15 cellular contexts compared by ENCODE assay signal in genomic region chr22:44408227-44409192, GRCh38.
A peak's percentile ranks its signal among the peaks of the same experiment; 100 is the strongest.
DNase-seq lines count a peak whose midpoint lies in the region; ATAC-seq, FAIRE-seq and TF ChIP-seq lines count a peak whose summit lies in the region.
"Had no signal": no experiment of that assay in that cellular context is flagged by ENCODE, and none has a peak within 500 bp of the region (broad histone marks: within the 10 kb centered on the region; RNA-seq: fewer than 3 reads in every experiment).

No MANE protein-coding gene starts in this region.

- no peak overlapping the region for H4K5ac ChIP-seq in H1 (ENCODE audit: insufficient read length, low read depth, low read length)

- intact Hi-C loops in upper lobe of right lung (cut with DNase I), result no loop called here

- H2BK15ac ChIP-seq in H1 (ENCODE audit: low read length), result no peak overlapping the region

- H3K4me3 ChIP-seq in H1 (ENCODE audit: extremely low read depth in 1 of 4, insufficient read depth in 2 of 4, low read depth in 3 of 4, low read length in 4 of 4) (no peak overlapping the region), upper lobe of right lung (no peak overlapping the region), MG63 (no peak overlapping the region)
- H3K4me3 ChIP-seq: PC-9 had no signal

- H3K27ac Mint-ChIP-seq in nephron, result peak overlapping the region in 1 of 3 experiments; percentile 41
- H3K27ac Mint-ChIP-seq: CD4-positive, alpha-beta T cell had no signal

- TF ChIP-seq EP300 in H1 (IDR thresholded peaks at IDR 0.05; ENCODE audit: borderline replicate concordance in 1 of 2, low read depth in 2 of 2, low read length in 2 of 2), result no peak

- peak; percentile 33 for DNase-seq in RPMI8226
- no peak for DNase-seq in H1 (ENCODE audit: low read depth in 1 of 2, low spot score in 2 of 2)
- peak; percentile 43 for DNase-seq in upper lobe of right lung
- DNase-seq in stimulated activated naive CD8-positive, alpha-beta T cell treated with anti-CD3 and anti-CD28 coated beads, Interleukin-15, Interleukin-2, amounts not matched to agents 100 U/mL and 50 U/mL, for 24 hours, result no peak
- no peak for DNase-seq in MG63
- DNase-seq in NCI-H526 treated with DMSO at 0.1 percent for 48 hours (lab: John Stamatoyannopoulos, UW), result no peak
- DNase-seq: CD4-positive, alpha-beta T cell; NCI-H1436; NCI-H2029 treated with DMSO at 0.1 percent for 48 hours; NCI-H82; PC-9; SHP77 had no signal

- H3K4me3 Mint-ChIP-seq in nephron, result peak overlapping the region in 2 of 3 experiments; percentile 73 to 85
- H3K4me3 Mint-ChIP-seq: CD4-positive, alpha-beta T cell had no signal

- CTCF ChIA-PET in H1 (lab: Charles Lee; ENCODE audit: partially characterized antibody), result interaction anchor here (0.7 to 2.0 kb wide), 9 partner anchors 13 to 415 kb away, joined by 3 to 6 read pairs (median 4); no protein-coding TSS in a partner anchor

- no peak overlapping the region; the same call in 1 of the 2 replicates for H2BK20ac ChIP-seq in H1 (ENCODE audit: low read length)

- H3K27ac ChIP-seq in H1 (ENCODE audit: low read depth, low read length) (no peak overlapping the region), upper lobe of right lung (no peak overlapping the region)
- H3K27ac ChIP-seq: PC-9 had no signal

- H3K23ac ChIP-seq in H1 (ENCODE audit: insufficient read length), result no peak overlapping the region

- no peak overlapping the region for H2BK5ac ChIP-seq in H1 (ENCODE audit: low read depth, low read length)

- H3K9me3 ChIP-seq in H1 (ENCODE audit: insufficient read depth in 2 of 2, low read depth in 1 of 2, low read length in 1 of 2) (no peaks in the 10 kb centered on the region; a peak in 1 of 4 replicates), upper lobe of right lung (no peaks in the 10 kb centered on the region), MG63 (no peaks in the 10 kb centered on the region)
- H3K9me3 ChIP-seq: SK-N-SH had no signal

- H4K20me1 ChIP-seq in H1 (replicated peaks in 1 of 2; ENCODE audit: control insufficient read depth in 1 of 2, insufficient read depth in 2 of 2, low read length in 2 of 2), result no peaks in the 10 kb centered on the region

- H3K36me3 ChIP-seq in H1 (ENCODE audit: control insufficient read depth in 2 of 4, insufficient read depth in 4 of 4, low read length in 3 of 4) (no peaks in the 10 kb centered on the region), upper lobe of right lung (no peaks in the 10 kb centered on the region), MG63 (no peaks in the 10 kb centered on the region)

- no peak for TF ChIP-seq CTCF in H1 (IDR thresholded peaks at IDR 0.05; ENCODE audit: control extremely low read depth in 1 of 3, insufficient read depth in 1 of 3, low read depth in 1 of 3, low read length in 3 of 3)
- TF ChIP-seq CTCF in nephron (IDR thresholded peaks at IDR 0.05; ENCODE audit: unreplicated experiment in 3 of 3), result no peak
- TF ChIP-seq CTCF in upper lobe of right lung (IDR thresholded peaks at IDR 0.05), result no peak

- no peak overlapping the region; the same call in 1 of the 2 replicates for H3K18ac ChIP-seq in H1 (ENCODE audit: extremely low read depth, low read length)

- TF ChIP-seq RAD21 in H1 (IDR thresholded peaks at IDR 0.05 in 1 of 2, conservative IDR thresholded peaks at IDR 0.05 in 1 of 2; ENCODE audit: low read depth in 2 of 2, low read length in 2 of 2), result no peak

- no peak overlapping the region for H3K14ac ChIP-seq in H1 (ENCODE audit: insufficient read length)

- no peak for ATAC-seq in upper lobe of right lung
- no peak for ATAC-seq in stimulated activated naive CD8-positive, alpha-beta T cell treated with anti-CD3 and anti-CD28 coated beads, Interleukin-15, Interleukin-2, amounts not matched to agents 100 U/mL and 50 U/mL, for 24 hours
- ATAC-seq: HCT116 had no signal

- no peak overlapping the region for H2AFZ ChIP-seq in H1 (ENCODE audit: low read length)
- H2AFZ ChIP-seq: PC-9 had no signal

- no peaks in the 10 kb centered on the region for H3K23me2 ChIP-seq in H1 (ENCODE audit: low read depth, low read length)

- no peak overlapping the region for H3K4ac ChIP-seq in H1 (replicated peaks; ENCODE audit: insufficient read length, low read depth, low read length)

- peaks cover 6 to 10% (median 10%) of the 10 kb centered on the region in 4 experiments for H3K4me1 ChIP-seq in H1 (replicated peaks in 1 of 4; ENCODE audit: control insufficient read depth in 3 of 4, insufficient read depth in 4 of 4, low read length in 3 of 4)
- H3K4me1 ChIP-seq in upper lobe of right lung, result no peaks in the 10 kb centered on the region

- POLR2A ChIA-PET in H1 (lab: Charles Lee; ENCODE audit: partially characterized antibody), result no interaction called here

- peak overlapping the region; percentile 16; the same call in 1 of the 2 replicates for H4K8ac ChIP-seq in H1 (ENCODE audit: extremely low read depth, insufficient read depth, low read length)

- H3K56ac ChIP-seq in H1 (replicated peaks; ENCODE audit: insufficient read length, low read depth, low read length), result no peak overlapping the region

- no peaks in the 10 kb centered on the region for H3K36me3 Mint-ChIP-seq in nephron (ENCODE audit: low read depth)

- FAIRE-seq in H1 (lab: Jason Lieb, UNC), result no peak

- no peaks in the 10 kb centered on the region for H3K79me2 ChIP-seq in H1 (ENCODE audit: control insufficient read depth in 1 of 2, insufficient read depth in 2 of 2, low read length in 2 of 2)

- no peak for TF ChIP-seq POLR2A in H1 (IDR thresholded peaks at IDR 0.05; ENCODE audit: control extremely low read depth in 1 of 2, low read depth in 2 of 2, low read length in 2 of 2)

- no peaks in the 10 kb centered on the region; a peak in 1 of 7 replicates for H3K27me3 ChIP-seq in H1 (replicated peaks in 1 of 4; ENCODE audit: control insufficient read depth in 3 of 4, extremely low read depth in 1 of 4, insufficient read depth in 3 of 4, low read length in 3 of 4)
- peaks cover 4% of the 10 kb centered on the region for H3K27me3 ChIP-seq in upper lobe of right lung
- no peaks in the 10 kb centered on the region for H3K27me3 ChIP-seq in MG63

- no peak overlapping the region; the same call in 1 of the 2 replicates for H2BK12ac ChIP-seq in H1 (ENCODE audit: low read depth, low read length)

- no peaks in the 10 kb centered on the region for H3K79me1 ChIP-seq in H1 (ENCODE audit: low read depth, low read length)

- H3K4me1 Mint-ChIP-seq in nephron, result peaks cover 57% of the 10 kb centered on the region

- H2BK120ac ChIP-seq in H1 (replicated peaks; ENCODE audit: low read depth, low read length), result no peak overlapping the region

- H2AK5ac ChIP-seq in H1 (ENCODE audit: low read depth, low read length), result no peak overlapping the region

- H3K27me3 Mint-ChIP-seq in nephron (ENCODE audit: low read depth), result peaks cover 8% of the 10 kb centered on the region
- H3K27me3 Mint-ChIP-seq: CD4-positive, alpha-beta T cell had no signal

- H4K91ac ChIP-seq in H1 (replicated peaks; ENCODE audit: insufficient read length, low read length), result peak overlapping the region; percentile 49

- WGBS in H1 (ENCODE audit: extremely low coverage in 1 of 2, insufficient coverage in 1 of 2, insufficient read length in 1 of 2, insufficient replicate concordance in 2 of 2, low coverage in 1 of 2, low lambda C conversion rate in 2 of 2, missing lambda C conversion rate in 1 of 2), 2 experiments, result 89% methylated on average over 25 of the region's 25 CpGs; no CpG with 5 or more reads in 1 of the 2 experiments

- no peaks in the 10 kb centered on the region for H3K9me3 Mint-ChIP-seq in nephron
- H3K9me3 Mint-ChIP-seq: CD4-positive, alpha-beta T cell had no signal

- no peak overlapping the region for H3K4me2 ChIP-seq in H1 (ENCODE audit: insufficient read depth in 1 of 2, low read depth in 2 of 2, low read length in 2 of 2)
- H3K4me2 ChIP-seq: PC-9, SK-N-SH had no signal

- H3K9ac ChIP-seq in H1 (replicated peaks in 1 of 4; ENCODE audit: extremely low read depth in 1 of 4, low read depth in 3 of 4, low read length in 3 of 4), result no peak overlapping the region
- H3K9ac ChIP-seq: SK-N-SH had no signal

TF ChIP-seq in H1, 55 proteins besides CTCF, POLR2A, EP300 and RAD21:
- no peak for TF ChIP-seq TCF12 (IDR thresholded peaks at IDR 0.05; ENCODE audit: low read depth, low read length)
- no peak for TF ChIP-seq POLR2AphosphoS5 (IDR thresholded peaks at IDR 0.05; ENCODE audit: low read depth, low read length)
- TF ChIP-seq RNF2 (IDR thresholded peaks at IDR 0.05; ENCODE audit: borderline replicate concordance, low read depth, low read length, missing control alignments, poor library complexity, severe bottlenecking), result no peak
- no peak for TF ChIP-seq EZH2 (IDR thresholded peaks at IDR 0.05; ENCODE audit: low read depth, low read length, severe bottlenecking)
- no peak for TF ChIP-seq TAF1 (IDR thresholded peaks at IDR 0.05; ENCODE audit: low read depth, low read length)
- no peak for TF ChIP-seq FOSL1 (IDR thresholded peaks at IDR 0.05; ENCODE audit: insufficient read depth, low read depth, low read length)
- TF ChIP-seq ATF3 (IDR thresholded peaks at IDR 0.05; ENCODE audit: insufficient read depth, low read depth, low read length), result no peak
- no peak for TF ChIP-seq SP2 (IDR thresholded peaks at IDR 0.05; ENCODE audit: low read length)
- no peak for TF ChIP-seq CBX8 (IDR thresholded peaks at IDR 0.05; ENCODE audit: borderline replicate concordance, low read depth, low read length)
- no peak for TF ChIP-seq BCL11A (IDR thresholded peaks at IDR 0.05; ENCODE audit: low read depth in 2 of 2, low read length in 2 of 2)
- TF ChIP-seq HDAC6 (IDR thresholded peaks at IDR 0.05; ENCODE audit: low read depth, low read length), result no peak
- no peak for TF ChIP-seq SRF (IDR thresholded peaks at IDR 0.05; ENCODE audit: low read depth, low read length)
- no peak for TF ChIP-seq SP4 (IDR thresholded peaks at IDR 0.05; ENCODE audit: low read length)
- TF ChIP-seq EGR1 (IDR thresholded peaks at IDR 0.05; ENCODE audit: borderline replicate concordance, low read depth, low read length), result no peak

Comparison
In these comparisons a context has a peak if more than half of its experiments do, and no peak if none do; other contexts are left out.
1. DNase-seq: peak in RPMI8226 (single experiment) and upper lobe of right lung (single experiment); none in H1 (0 of 2), stimulated activated naive CD8-positive, alpha-beta T cell treated with anti-CD3 and anti-CD28 coated beads, Interleukin-15, Interleukin-2, amounts not matched to agents 100 U/mL and 50 U/mL, for 24 hours (single experiment), MG63 (single experiment) and NCI-H526 treated with DMSO at 0.1 percent for 48 hours (single experiment).